In the genomic region with DNA sequence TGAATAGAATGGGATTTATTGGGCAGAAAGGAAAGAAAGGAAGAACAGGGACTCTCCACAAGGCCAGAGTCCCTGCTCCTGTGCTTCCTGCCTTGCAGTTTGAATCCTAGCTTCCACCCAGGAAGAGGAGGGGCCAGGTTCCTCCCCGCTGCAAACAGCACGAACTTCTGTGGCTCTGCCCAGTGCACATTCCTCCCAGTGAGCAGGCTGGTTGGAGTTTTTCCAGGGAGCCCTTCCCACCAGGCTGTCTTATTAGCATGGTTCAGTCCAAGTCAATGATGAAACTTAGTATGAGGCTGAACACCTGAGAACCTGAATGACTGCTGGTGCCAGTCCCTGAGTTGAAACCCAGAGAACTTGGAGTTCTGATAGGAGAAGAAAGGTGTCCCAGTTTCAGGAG, we compare ENCODE assay signal across 1 cellular context.
TF ChIP-seq lines count a peak whose summit lies in the region.

No MANE protein-coding gene starts in this region.

TF ChIP-seq in WTC11, 78 proteins besides CTCF, POLR2A, EP300 and RAD21 (continued from another document):
- TF ChIP-seq USF2 (CRISPR knock-in tag; IDR thresholded peaks at IDR 0.05): no peak
- TF ChIP-seq EMX1 (CRISPR knock-in tag; IDR thresholded peaks at IDR 0.05): no peak
- TF ChIP-seq ZNF671 (CRISPR knock-in tag; IDR thresholded peaks at IDR 0.05): no peak
- TF ChIP-seq, protein P1, sequence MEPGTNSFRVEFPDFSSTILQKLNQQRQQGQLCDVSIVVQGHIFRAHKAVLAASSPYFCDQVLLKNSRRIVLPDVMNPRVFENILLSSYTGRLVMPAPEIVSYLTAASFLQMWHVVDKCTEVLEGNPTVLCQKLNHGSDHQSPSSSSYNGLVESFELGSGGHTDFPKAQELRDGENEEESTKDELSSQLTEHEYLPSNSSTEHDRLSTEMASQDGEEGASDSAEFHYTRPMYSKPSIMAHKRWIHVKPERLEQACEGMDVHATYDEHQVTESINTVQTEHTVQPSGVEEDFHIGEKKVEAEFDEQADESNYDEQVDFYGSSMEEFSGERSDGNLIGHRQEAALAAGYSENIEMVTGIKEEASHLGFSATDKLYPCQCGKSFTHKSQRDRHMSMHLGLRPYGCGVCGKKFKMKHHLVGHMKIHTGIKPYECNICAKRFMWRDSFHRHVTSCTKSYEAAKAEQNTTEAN (CRISPR knock-in tag; IDR thresholded peaks at IDR 0.05): no peak
- no peak for TF ChIP-seq GABPB1 (CRISPR knock-in tag; IDR thresholded peaks at IDR 0.05)
- TF ChIP-seq, protein P2, sequence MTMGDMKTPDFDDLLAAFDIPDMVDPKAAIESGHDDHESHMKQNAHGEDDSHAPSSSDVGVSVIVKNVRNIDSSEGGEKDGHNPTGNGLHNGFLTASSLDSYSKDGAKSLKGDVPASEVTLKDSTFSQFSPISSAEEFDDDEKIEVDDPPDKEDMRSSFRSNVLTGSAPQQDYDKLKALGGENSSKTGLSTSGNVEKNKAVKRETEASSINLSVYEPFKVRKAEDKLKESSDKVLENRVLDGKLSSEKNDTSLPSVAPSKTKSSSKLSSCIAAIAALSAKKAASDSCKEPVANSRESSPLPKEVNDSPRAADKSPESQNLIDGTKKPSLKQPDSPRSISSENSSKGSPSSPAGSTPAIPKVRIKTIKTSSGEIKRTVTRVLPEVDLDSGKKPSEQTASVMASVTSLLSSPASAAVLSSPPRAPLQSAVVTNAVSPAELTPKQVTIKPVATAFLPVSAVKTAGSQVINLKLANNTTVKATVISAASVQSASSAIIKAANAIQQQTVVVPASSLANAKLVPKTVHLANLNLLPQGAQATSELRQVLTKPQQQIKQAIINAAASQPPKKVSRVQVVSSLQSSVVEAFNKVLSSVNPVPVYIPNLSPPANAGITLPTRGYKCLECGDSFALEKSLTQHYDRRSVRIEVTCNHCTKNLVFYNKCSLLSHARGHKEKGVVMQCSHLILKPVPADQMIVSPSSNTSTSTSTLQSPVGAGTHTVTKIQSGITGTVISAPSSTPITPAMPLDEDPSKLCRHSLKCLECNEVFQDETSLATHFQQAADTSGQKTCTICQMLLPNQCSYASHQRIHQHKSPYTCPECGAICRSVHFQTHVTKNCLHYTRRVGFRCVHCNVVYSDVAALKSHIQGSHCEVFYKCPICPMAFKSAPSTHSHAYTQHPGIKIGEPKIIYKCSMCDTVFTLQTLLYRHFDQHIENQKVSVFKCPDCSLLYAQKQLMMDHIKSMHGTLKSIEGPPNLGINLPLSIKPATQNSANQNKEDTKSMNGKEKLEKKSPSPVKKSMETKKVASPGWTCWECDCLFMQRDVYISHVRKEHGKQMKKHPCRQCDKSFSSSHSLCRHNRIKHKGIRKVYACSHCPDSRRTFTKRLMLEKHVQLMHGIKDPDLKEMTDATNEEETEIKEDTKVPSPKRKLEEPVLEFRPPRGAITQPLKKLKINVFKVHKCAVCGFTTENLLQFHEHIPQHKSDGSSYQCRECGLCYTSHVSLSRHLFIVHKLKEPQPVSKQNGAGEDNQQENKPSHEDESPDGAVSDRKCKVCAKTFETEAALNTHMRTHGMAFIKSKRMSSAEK (CRISPR knock-in tag; IDR thresholded peaks at IDR 0.05; ENCODE audit: borderline replicate concordance): no peak
- no peak for TF ChIP-seq NR2C2 (CRISPR knock-in tag; IDR thresholded peaks at IDR 0.05)
- no peak for TF ChIP-seq CBFB (CRISPR knock-in tag; IDR thresholded peaks at IDR 0.05; ENCODE audit: low read depth)
